In genomic region chr2:237322564-237322963, GRCh38 we compare ENCODE assay signal across 10 cellular contexts.
DNase-seq lines count a peak whose midpoint lies in the region; ATAC-seq, FAIRE-seq and TF ChIP-seq lines count a peak whose summit lies in the region.
"Had no signal": no experiment of that assay in that cellular context is flagged by ENCODE, and none has a peak within 500 bp of the region (broad histone marks: within the 10 kb centered on the region; RNA-seq: fewer than 3 reads in every experiment).

No MANE protein-coding gene starts in this region.

- no peak overlapping the region for H3K27ac ChIP-seq in WERI-Rb-1
- H3K27ac ChIP-seq in keratinocyte (ENCODE audit: control insufficient read depth, insufficient read depth, low read length): no peak overlapping the region
- peak overlapping the region; percentile 68 to 92 (median 86) for H3K27ac ChIP-seq in transverse colon

- H3K4me2 ChIP-seq in keratinocyte (ENCODE audit: control insufficient read depth, extremely low read depth, insufficient read depth, low read depth, low read length): no peak overlapping the region

- DNase-seq in activated T-cell treated with anti-CD3 and anti-CD28 coated beads for 48 hours (ENCODE audit: low read depth): peak; percentile 7
- no peak for DNase-seq in activated T-cell treated with anti-CD3 and anti-CD28 coated beads, Interleukin-2, amount 50 U/mL, for 1 hour
- peak; percentile 29 for DNase-seq in WERI-Rb-1
- no peak for DNase-seq in keratinocyte (ENCODE audit: low read depth, low spot score)
- no peak for DNase-seq in transverse colon
- no peak for DNase-seq in dedifferentiated amniotic fluid mesenchymal stem cell (ENCODE audit: extremely low spot score)
- DNase-seq: central memory CD4-positive, alpha-beta T cell; RPMI8226 had no signal

- no peaks in the 10 kb centered on the region for H4K20me1 ChIP-seq in keratinocyte (ENCODE audit: control insufficient read depth, extremely low read depth, insufficient read depth, low read length)

- in situ Hi-C loops in transverse colon (cut with MboI; ENCODE audit: low pct_ligation_motif_present in 1 of 4, low pct_unique_long_range_greater_than_20kb in 1 of 4, low sequenced_read_pairs in 3 of 4): no loop called here

- no peak overlapping the region for H2AFZ ChIP-seq in keratinocyte (ENCODE audit: control insufficient read depth, low read length)

- dilution Hi-C loops in keratinocyte (cut with MboI; ENCODE audit: extremely low pct_ligation_motif_present, low sequenced_read_pairs): no loop called here

- TF ChIP-seq CTCF in WERI-Rb-1 (IDR thresholded peaks at IDR 0.05; ENCODE audit: low read depth, low read length): peak; percentile 65
- peak; percentile 60 to 77 (median 76) for TF ChIP-seq CTCF in keratinocyte (optimal IDR thresholded peaks at IDR 0.05 in 1 of 3, IDR thresholded peaks at IDR 0.05 in 1 of 3, conservative IDR thresholded peaks at IDR 0.05 in 1 of 3; ENCODE audit: extremely low read depth in 1 of 3, insufficient read depth in 2 of 3, low read length in 3 of 3)
- peak in 2 of 5 experiments; percentile 37 to 45 for TF ChIP-seq CTCF in transverse colon (IDR thresholded peaks at IDR 0.05)

- H3K36me3 ChIP-seq in WERI-Rb-1 (no peaks in the 10 kb centered on the region), keratinocyte (ENCODE audit: control insufficient read depth in 2 of 2, extremely low read depth in 1 of 2, insufficient read depth in 2 of 2, low read length in 2 of 2) (no peaks in the 10 kb centered on the region), transverse colon (no peaks in the 10 kb centered on the region)

- 58% methylated on average over 4 of the region's 4 CpGs; no CpG with 5 or more reads in 1 of the 2 donors for WGBS in transverse colon (ENCODE audit: low coverage in 1 of 2), 2 donors

- TF ChIP-seq EP300 in transverse colon (IDR thresholded peaks at IDR 0.05; ENCODE audit: low read depth): no peak

- no peak overlapping the region for H3K4me3 ChIP-seq in WERI-Rb-1 (ENCODE audit: low read depth, low read length)
- no peak overlapping the region for H3K4me3 ChIP-seq in keratinocyte (ENCODE audit: control insufficient read depth in 2 of 3, extremely low read depth in 1 of 3, insufficient read depth in 2 of 3, low read depth in 1 of 3, low read length in 3 of 3)
- no peak overlapping the region for H3K4me3 ChIP-seq in transverse colon

- FAIRE-seq in keratinocyte (lab: Jason Lieb, UNC): no peak

- H3K9ac ChIP-seq in keratinocyte (ENCODE audit: control insufficient read depth, extremely low read depth, insufficient read depth, low read length): no peak overlapping the region

- no peaks in the 10 kb centered on the region for H3K9me1 ChIP-seq in keratinocyte (ENCODE audit: control insufficient read depth, extremely low read depth, insufficient read depth, low read length)

- intact Hi-C loops in transverse colon (cut with DNase I; ENCODE audit: low total_unique reads): no loop called here

- H3K4me1 ChIP-seq in keratinocyte (ENCODE audit: control insufficient read depth, extremely low read depth, insufficient read depth, low read length): no peaks in the 10 kb centered on the region
- H3K4me1 ChIP-seq in transverse colon: peaks cover 8 to 54% (median 23%) of the 10 kb centered on the region in 4 donors

- no peak for ATAC-seq in GM18858 (IDR thresholded peaks at IDR 0.05; ENCODE audit: unreplicated experiment)
- no peak for ATAC-seq in GM19324 (IDR thresholded peaks at IDR 0.05; ENCODE audit: low FRiP score, unreplicated experiment)

- no peak for TF ChIP-seq POLR2A in transverse colon (IDR thresholded peaks at IDR 0.05)

- H3K9me3 ChIP-seq in WERI-Rb-1 (ENCODE audit: severe bottlenecking): no peaks in the 10 kb centered on the region
- H3K9me3 ChIP-seq in keratinocyte (ENCODE audit: control insufficient read depth, low read depth, low read length): no peaks in the 10 kb centered on the region
- no peaks in the 10 kb centered on the region for H3K9me3 ChIP-seq in transverse colon

- no peaks in the 10 kb centered on the region for H3K79me2 ChIP-seq in keratinocyte (ENCODE audit: control insufficient read depth, insufficient read depth, low read length)

- H3K27me3 ChIP-seq in WERI-Rb-1 (ENCODE audit: insufficient read depth, low read depth, severe bottlenecking): peaks cover 94% of the 10 kb centered on the region
- peaks cover 41% of the 10 kb centered on the region for H3K27me3 ChIP-seq in keratinocyte (ENCODE audit: control insufficient read depth, extremely low read depth, insufficient read depth, low read length)
- no peaks in the 10 kb centered on the region for H3K27me3 ChIP-seq in transverse colon

Comparison
In these comparisons a context has a peak if more than half of its experiments do, and no peak if none do; other contexts are left out.
1. DNase-seq: peak in activated T-cell treated with anti-CD3 and anti-CD28 coated beads for 48 hours (single experiment) and WERI-Rb-1 (single experiment); none in activated T-cell treated with anti-CD3 and anti-CD28 coated beads, Interleukin-2, amount 50 U/mL, for 1 hour (single experiment), keratinocyte (single experiment), transverse colon (single experiment) and dedifferentiated amniotic fluid mesenchymal stem cell (single experiment).
2. H3K27ac ChIP-seq: peak in transverse colon (4 of 4); none in WERI-Rb-1 (single experiment) and keratinocyte (single experiment).